ENCODE assay signal across 1 cellular context in genomic region chr9:69250681-69251080, GRCh38.
TF ChIP-seq lines count a peak whose summit lies in the region.

No MANE protein-coding gene starts in this region.

TF ChIP-seq in GM23338, 12 proteins besides CTCF, POLR2A, EP300 and RAD21 (continued from another document):
- TF ChIP-seq ZNF462 (CRISPR knock-in tag; IDR thresholded peaks at IDR 0.05) = no peak
- TF ChIP-seq REST (IDR thresholded peaks at IDR 0.05; ENCODE audit: unreplicated experiment) = no peak
- no peak for TF ChIP-seq ETS1 (IDR thresholded peaks at IDR 0.05)
- no peak for TF ChIP-seq ZNF114 (CRISPR knock-in tag; IDR thresholded peaks at IDR 0.05)
- TF ChIP-seq ZNF331 (CRISPR knock-in tag; IDR thresholded peaks at IDR 0.05; ENCODE audit: low read depth) = no peak
- TF ChIP-seq POLR2AphosphoS5 (IDR thresholded peaks at IDR 0.05; ENCODE audit: low read depth) = no peak
- TF ChIP-seq EZH2phosphoT487 (IDR thresholded peaks at IDR 0.05; ENCODE audit: unreplicated experiment) = no peak
- TF ChIP-seq EZH2 (IDR thresholded peaks at IDR 0.05; ENCODE audit: low read depth, unreplicated experiment) = no peak
